ENCODE assay signal across 9 cellular contexts in the genomic region with DNA sequence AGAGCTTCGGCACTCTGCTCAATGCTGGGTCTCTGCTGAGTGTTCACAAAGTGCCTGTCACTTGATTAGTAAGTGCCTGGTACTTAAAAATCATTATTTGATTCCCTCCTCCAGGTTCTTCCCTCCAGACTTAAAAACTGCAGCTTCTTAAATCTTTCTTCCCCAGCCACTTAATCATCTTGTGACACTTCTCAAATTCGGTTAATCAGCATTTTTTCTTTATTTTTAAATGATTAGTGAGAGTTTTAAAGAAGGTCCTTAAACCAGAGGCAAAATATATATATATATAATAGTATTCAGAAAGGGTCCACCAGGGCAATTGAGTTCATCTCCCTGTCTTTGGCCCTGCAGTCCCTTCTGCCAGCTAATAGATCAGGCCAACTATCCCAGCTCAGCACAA. TPM values are rescaled to one million over a fixed set of nuclear protein-coding genes. Genes with fewer than 3 reads are reported as not detected.
"Had no signal": no experiment of that assay in that cellular context is flagged by ENCODE, and none has a peak within 500 bp of the region (broad histone marks: within the 10 kb centered on the region; RNA-seq: fewer than 3 reads in every experiment).

No MANE protein-coding gene starts in this region.

- H3K4me1 ChIP-seq: HAP-1 had no signal

- H3K27ac Mint-ChIP-seq: GM23338, HFFc6, IgD-negative memory B cell had no signal

- H3K4me1 Mint-ChIP-seq: IgD-negative memory B cell had no signal

- DNase-seq: H7, HFFc6 had no signal

- H3K4me3 ChIP-seq: GM23338, HAP-1 had no signal

- H3K4me2 ChIP-seq: GM23338 had no signal

- H2AFZ ChIP-seq: GM23338 had no signal

- ATAC-seq: GM23338, HCT116 had no signal

- H3K4me3 Mint-ChIP-seq: GM23338, HFFc6, IgD-negative memory B cell had no signal

- H3K36me3 Mint-ChIP-seq: IgD-negative memory B cell had no signal

- H3K27ac ChIP-seq: HL-60 had no signal

- H3K36me3 ChIP-seq: HAP-1 had no signal

RNA-seq across cellular contexts. Expression of gene BANF2, which starts 8.0 kb away (rescaled TPM):
- total RNA-seq: GM23338, H4, H7, HFFc6, HT1080 had no signal
- polyA plus RNA-seq: GM23338, IgD-negative memory B cell had no signal
